16 cellular contexts compared by ENCODE assay signal in genomic region chr5:59620535-59621212, GRCh38.
DNase-seq lines count a peak whose midpoint lies in the region; ATAC-seq and TF ChIP-seq lines count a peak whose summit lies in the region.
"Had no signal": no experiment of that assay in that cellular context is flagged by ENCODE, and none has a peak within 500 bp of the region (broad histone marks: within the 10 kb centered on the region; RNA-seq: fewer than 3 reads in every experiment).

No MANE protein-coding gene starts in this region.

- intact Hi-C loops in uterus (cut with DNase I; ENCODE audit: low total_unique reads) = no loop called here

- H3K9me3 ChIP-seq in KOPT-K1 (ENCODE audit: insufficient read depth, low read length, poor library complexity, severe bottlenecking) (no peaks in the 10 kb centered on the region), uterus (no peaks in the 10 kb centered on the region)
- H3K9me3 ChIP-seq: adrenal gland, vagina had no signal

- H3K27ac Mint-ChIP-seq in stimulated activated naive CD8-positive, alpha-beta T cell treated with anti-CD3 and anti-CD28 coated beads, Interleukin-15, amount 100 ng/mL, for 72 hours = no peak overlapping the region
- H3K27ac Mint-ChIP-seq: activated CD8-positive, alpha-beta T cell treated with anti-CD3 and anti-CD28 coated beads for 36 hours; activated T-helper 17 cell treated with anti-CD3 and anti-CD28 coated beads, Interleukin-2, amount 50 U/mL, for 72 hours had no signal

- H3K4me1 ChIP-seq in uterus = peaks cover 0 to 4% of the 10 kb centered on the region in 2 donors
- H3K4me1 ChIP-seq: adrenal gland, vagina had no signal

- ATAC-seq in GM19395 (IDR thresholded peaks at IDR 0.05; ENCODE audit: unreplicated experiment) (peak; percentile 71), GM19035 (IDR thresholded peaks at IDR 0.05; ENCODE audit: unreplicated experiment) (no peak), HG03521 (IDR thresholded peaks at IDR 0.05; ENCODE audit: unreplicated experiment) (no peak)
- no peak for ATAC-seq in stimulated activated naive CD8-positive, alpha-beta T cell treated with anti-CD3 and anti-CD28 coated beads, Interleukin-15, amount 100 ng/mL, for 72 hours
- ATAC-seq: activated CD8-positive, alpha-beta T cell treated with anti-CD3 and anti-CD28 coated beads for 36 hours; activated T-helper 17 cell treated with anti-CD3 and anti-CD28 coated beads, Interleukin-2, amount 50 U/mL, for 72 hours; stimulated activated naive CD8-positive, alpha-beta T cell treated with anti-CD3 and anti-CD28 coated beads, Interleukin-15, Interleukin-2, amounts not matched to agents 100 U/mL and 50 U/mL, for 24 hours had no signal

- no peak for TF ChIP-seq POLR2A in uterus (IDR thresholded peaks at IDR 0.05)

- no peak for TF ChIP-seq CTCF in uterus (IDR thresholded peaks at IDR 0.05)

- peaks cover 0 to 5% of the 10 kb centered on the region in 2 donors for H3K9me3 Mint-ChIP-seq in stimulated activated naive CD8-positive, alpha-beta T cell treated with anti-CD3 and anti-CD28 coated beads, Interleukin-15, amount 100 ng/mL, for 72 hours
- H3K9me3 Mint-ChIP-seq: activated CD8-positive, alpha-beta T cell treated with anti-CD3 and anti-CD28 coated beads for 36 hours; activated T-helper 17 cell treated with anti-CD3 and anti-CD28 coated beads, Interleukin-2, amount 50 U/mL, for 72 hours had no signal

- no peak overlapping the region for H3K4me3 ChIP-seq in uterus
- H3K4me3 ChIP-seq: adrenal gland, vagina had no signal

- H3K36me3 ChIP-seq in KOPT-K1 (ENCODE audit: insufficient read depth, low read length) = no peaks in the 10 kb centered on the region
- H3K36me3 ChIP-seq in uterus = no peaks in the 10 kb centered on the region
- H3K36me3 ChIP-seq: adrenal gland, vagina had no signal

- DNase-seq in EH (ENCODE audit: low read depth) (peak; percentile 13), germinal center (ENCODE audit: low spot score) (peak; percentile 9), uterus (no peak)
- DNase-seq in stimulated activated naive CD8-positive, alpha-beta T cell treated with anti-CD3 and anti-CD28 coated beads, Interleukin-15, amount 100 ng/mL, for 72 hours = no peak
- DNase-seq: activated CD8-positive, alpha-beta T cell treated with anti-CD3 and anti-CD28 coated beads for 36 hours; adrenal gland; NCI-H1436 treated with DMSO at 0.1 percent for 48 hours; NCI-H446; stimulated activated naive CD8-positive, alpha-beta T cell treated with anti-CD3 and anti-CD28 coated beads, Interleukin-15, Interleukin-2, amounts not matched to agents 100 U/mL and 50 U/mL, for 24 hours had no signal

- peaks cover 22% of the 10 kb centered on the region for H3K27me3 Mint-ChIP-seq in stimulated activated naive CD8-positive, alpha-beta T cell treated with anti-CD3 and anti-CD28 coated beads, Interleukin-15, amount 100 ng/mL, for 72 hours
- H3K27me3 Mint-ChIP-seq: activated CD8-positive, alpha-beta T cell treated with anti-CD3 and anti-CD28 coated beads for 36 hours; activated T-helper 17 cell treated with anti-CD3 and anti-CD28 coated beads, Interleukin-2, amount 50 U/mL, for 72 hours had no signal

- H3K27ac ChIP-seq in KOPT-K1 (ENCODE audit: low read depth, low read length, poor library complexity, severe bottlenecking) (peak overlapping the region; percentile 16), uterus (no peak overlapping the region)
- H3K27ac ChIP-seq: adrenal gland, epithelial cell of prostate, vagina had no signal

- H3K27me3 ChIP-seq in uterus = no peaks in the 10 kb centered on the region
- H3K27me3 ChIP-seq: adrenal gland, vagina had no signal

- no peaks in the 10 kb centered on the region for H3K4me1 Mint-ChIP-seq in stimulated activated naive CD8-positive, alpha-beta T cell treated with anti-CD3 and anti-CD28 coated beads, Interleukin-15, amount 100 ng/mL, for 72 hours
- H3K4me1 Mint-ChIP-seq: activated T-helper 17 cell treated with anti-CD3 and anti-CD28 coated beads, Interleukin-2, amount 50 U/mL, for 72 hours had no signal

- no peak overlapping the region for H3K4me3 Mint-ChIP-seq in stimulated activated naive CD8-positive, alpha-beta T cell treated with anti-CD3 and anti-CD28 coated beads, Interleukin-15, amount 100 ng/mL, for 72 hours
- H3K4me3 Mint-ChIP-seq: activated CD8-positive, alpha-beta T cell treated with anti-CD3 and anti-CD28 coated beads for 36 hours; activated T-helper 17 cell treated with anti-CD3 and anti-CD28 coated beads, Interleukin-2, amount 50 U/mL, for 72 hours had no signal

Comparison
In these comparisons a context has a peak if more than half of its experiments do, and no peak if none do; other contexts are left out.
1. DNase-seq: peak in EH (single experiment) and germinal center (single experiment); none in uterus (0 of 2) and stimulated activated naive CD8-positive, alpha-beta T cell treated with anti-CD3 and anti-CD28 coated beads, Interleukin-15, amount 100 ng/mL, for 72 hours (0 of 2).